18 cellular contexts compared by ENCODE assay signal in genomic region chr9:18549772-18550171, GRCh38.
DNase-seq lines count a peak whose midpoint lies in the region; ATAC-seq and TF ChIP-seq lines count a peak whose summit lies in the region.
"Had no signal": no experiment of that assay in that cellular context is flagged by ENCODE, and none has a peak within 500 bp of the region (broad histone marks: within the 10 kb centered on the region; RNA-seq: fewer than 3 reads in every experiment).

No MANE protein-coding gene starts in this region.

- H3K9me3 Mint-ChIP-seq in stimulated activated effector memory CD8-positive, alpha-beta T cell treated with anti-CD3 and anti-CD28 coated beads, Interleukin-12 subunit alpha, Interleukin-12 subunit beta, amount 100 ng/mL, for 72 hours: no peaks in the 10 kb centered on the region

- H3K4me3 ChIP-seq in LNCaP clone FGC (ENCODE audit: low read depth, low read length): no peak overlapping the region
- H3K4me3 ChIP-seq: BLaER1 had no signal

- no peak overlapping the region for H3K27ac Mint-ChIP-seq in stimulated activated effector memory CD8-positive, alpha-beta T cell treated with anti-CD3 and anti-CD28 coated beads, Interleukin-12 subunit alpha, Interleukin-12 subunit beta, amount 100 ng/mL, for 72 hours
- H3K27ac Mint-ChIP-seq: B cell; CD4-positive, CD25-positive, alpha-beta regulatory T cell; CD8-positive, alpha-beta T cell; H9 had no signal

- no peaks in the 10 kb centered on the region for H3K36me3 Mint-ChIP-seq in stimulated activated effector memory CD8-positive, alpha-beta T cell treated with anti-CD3 and anti-CD28 coated beads, Interleukin-12 subunit alpha, Interleukin-12 subunit beta, amount 100 ng/mL, for 72 hours
- H3K36me3 Mint-ChIP-seq: CD4-positive, CD25-positive, alpha-beta regulatory T cell; CD8-positive, alpha-beta T cell had no signal

- no peak overlapping the region for H3K4me3 Mint-ChIP-seq in stimulated activated effector memory CD8-positive, alpha-beta T cell treated with anti-CD3 and anti-CD28 coated beads, Interleukin-12 subunit alpha, Interleukin-12 subunit beta, amount 100 ng/mL, for 72 hours
- H3K4me3 Mint-ChIP-seq: B cell; CD4-positive, CD25-positive, alpha-beta regulatory T cell; CD8-positive, alpha-beta T cell; H9 had no signal

- TF ChIP-seq CTCF in LNCaP clone FGC (IDR thresholded peaks at IDR 0.05; ENCODE audit: control insufficient read depth, extremely low read depth, insufficient read depth) (no peak), VCaP (conservative IDR thresholded peaks at IDR 0.05) (no peak)

- no peak for ATAC-seq in stimulated activated effector memory CD8-positive, alpha-beta T cell treated with anti-CD3 and anti-CD28 coated beads, Interleukin-12 subunit alpha, Interleukin-12 subunit beta, amount 100 ng/mL, for 72 hours
- no peak for ATAC-seq in HG02885 (IDR thresholded peaks at IDR 0.05; ENCODE audit: poor library complexity, unreplicated experiment)
- ATAC-seq: CD8-positive, alpha-beta T cell; HCT116 had no signal

- DNase-seq in DMS53 (lab: John Stamatoyannopoulos, UW) (peak; percentile 4), DMS53 treated with DMSO at 0.1 percent for 48 hours (lab: John Stamatoyannopoulos, UW; ENCODE audit: unreplicated experiment) (no peak), LNCaP clone FGC (ENCODE audit: low read depth) (peak; percentile 42)
- no peak for DNase-seq in activated naive CD4-positive, alpha-beta T cell treated with Interleukin-2 at 50 U/mL for 16 hours
- no peak for DNase-seq in stimulated activated effector memory CD8-positive, alpha-beta T cell treated with anti-CD3 and anti-CD28 coated beads, Interleukin-12 subunit alpha, Interleukin-12 subunit beta, amount 100 ng/mL, for 72 hours (ENCODE audit: low spot score in 2 of 2)
- DNase-seq: Caco-2; CD4-positive, CD25-positive, alpha-beta regulatory T cell; CD8-positive, alpha-beta T cell; DMS153; DMS79 treated with DMSO at 0.1 percent for 48 hours; GF-D8; H9 had no signal

- H3K27ac ChIP-seq in VCaP: peak overlapping the region; percentile 35; the same call in 1 of the 2 replicates
- H3K27ac ChIP-seq: 22Rv1, BLaER1 had no signal

- no peaks in the 10 kb centered on the region for H3K4me1 Mint-ChIP-seq in stimulated activated effector memory CD8-positive, alpha-beta T cell treated with anti-CD3 and anti-CD28 coated beads, Interleukin-12 subunit alpha, Interleukin-12 subunit beta, amount 100 ng/mL, for 72 hours
- H3K4me1 Mint-ChIP-seq: B cell; CD4-positive, CD25-positive, alpha-beta regulatory T cell had no signal

Comparison
In these comparisons a context has a peak if more than half of its experiments do, and no peak if none do; other contexts are left out.
1. DNase-seq: peak in DMS53 (single experiment) and LNCaP clone FGC (single experiment); none in DMS53 treated with DMSO at 0.1 percent for 48 hours (single experiment), activated naive CD4-positive, alpha-beta T cell treated with Interleukin-2 at 50 U/mL for 16 hours (single experiment) and stimulated activated effector memory CD8-positive, alpha-beta T cell treated with anti-CD3 and anti-CD28 coated beads, Interleukin-12 subunit alpha, Interleukin-12 subunit beta, amount 100 ng/mL, for 72 hours (0 of 2).